8 cellular contexts compared by ENCODE assay signal in the genomic region with DNA sequence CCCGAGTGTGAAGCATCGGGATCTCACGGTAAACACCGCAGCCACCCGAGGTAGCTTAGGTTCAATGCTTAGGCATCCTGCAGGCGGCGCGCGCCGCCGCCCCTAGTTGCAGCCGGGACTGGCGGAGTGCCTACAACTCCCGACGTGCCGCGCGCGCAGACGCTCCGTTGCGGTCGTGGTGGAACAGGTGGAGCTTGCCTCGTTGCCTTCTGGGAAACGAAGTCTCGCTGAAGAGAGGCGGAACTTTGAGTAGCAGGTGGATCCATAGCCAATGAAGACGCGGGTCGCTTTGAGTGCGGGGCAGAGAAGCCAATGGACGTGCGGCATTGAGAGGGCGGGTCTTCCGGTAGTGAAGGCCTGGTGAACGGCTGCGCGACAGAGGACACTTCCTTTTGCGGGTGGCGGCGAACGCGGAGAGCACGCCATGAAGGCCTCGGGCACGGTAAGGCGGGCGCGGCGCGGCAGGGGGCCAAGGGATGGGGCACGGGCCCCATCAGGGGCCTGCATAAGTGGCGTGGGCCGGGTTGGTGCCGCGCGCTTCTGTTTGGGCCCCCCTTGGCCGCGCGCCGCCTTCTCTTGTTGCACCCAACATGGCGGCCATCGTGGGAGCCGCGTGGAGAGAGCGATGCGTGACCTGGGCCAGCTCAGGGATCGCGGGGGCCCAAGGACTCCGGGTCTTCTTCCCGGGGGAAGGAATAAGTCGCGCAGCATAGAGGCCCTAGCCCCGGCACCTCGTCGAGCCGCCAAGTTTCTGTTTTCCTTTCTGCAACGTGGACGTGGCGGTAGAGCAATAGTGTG. TPM values are rescaled to one million over a fixed set of nuclear protein-coding genes. Genes with fewer than 3 reads are reported as not detected.
DNase-seq lines count a peak whose midpoint lies in the region; ATAC-seq and TF ChIP-seq lines count a peak whose summit lies in the region.

A gene (plus strand): TSS at position 378 of the 798 bp plus-strand sequence. CDS start 47 bp downstream, at position 425.

- in situ Hi-C loops in GM13976 (cut with MboI; ENCODE audit: low sequenced_read_pairs, unreplicated experiment), result loop anchor here (10.0 kb wide), 1 partner anchor 65 kb away; no protein-coding TSS in a partner anchor

- H3K27ac ChIP-seq in angular gyrus (ENCODE audit: low read depth, low read length) (peak within 1 kb of the TSS; percentile 75), psoas muscle (peak within 1 kb of the TSS; percentile 99), uterus (peak within 1 kb of the TSS; percentile 87 to 88)

- H3K36me3 Mint-ChIP-seq in T-helper 17 cell (ENCODE audit: low read depth), result peaks cover 2% of the 10 kb centered on the region

- peaks cover 28% of the 10 kb centered on the region for H3K4me1 Mint-ChIP-seq in T-helper 17 cell

- H3K4me1 ChIP-seq in psoas muscle (peaks cover 29% of the 10 kb centered on the region), uterus (peaks cover 0 to 4% of the 10 kb centered on the region in 2 donors)

- ATAC-seq in HG02884 (IDR thresholded peaks at IDR 0.05; ENCODE audit: unreplicated experiment) (peak; percentile 91), T-helper 17 cell (peak; percentile 96), left ventricle myocardium superior (peak; percentile 97), psoas muscle (peak; percentile 90 to 94 (median 92))

- H3K9me3 ChIP-seq in T-helper 17 cell (ENCODE audit: control insufficient read depth, low read length, poor library complexity, severe bottlenecking) (no peaks in the 10 kb centered on the region), psoas muscle (no peaks in the 10 kb centered on the region), uterus (no peaks in the 10 kb centered on the region)

- H3K4me3 ChIP-seq in psoas muscle (peak within 1 kb of the TSS; percentile 98), uterus (peak within 1 kb of the TSS; percentile 78 to 92)

- TF ChIP-seq CTCF in GM13976 (IDR thresholded peaks at IDR 0.05; ENCODE audit: borderline replicate concordance, control extremely low read depth, extremely low read depth, insufficient read depth, missing control alignments) (peak; percentile 82), psoas muscle (IDR thresholded peaks at IDR 0.05) (peak; percentile 71), uterus (IDR thresholded peaks at IDR 0.05) (peak; percentile 85 to 93 (median 88))

- H3K36me3 ChIP-seq in psoas muscle (ENCODE audit: insufficient read depth in 1 of 2, low read depth in 1 of 2) (peaks cover 14 to 41% of the 10 kb centered on the region in 2 donors), uterus (no peaks in the 10 kb centered on the region)

- H3K27me3 ChIP-seq in psoas muscle (ENCODE audit: insufficient read depth in 3 of 3, low read length in 2 of 3) (no peaks in the 10 kb centered on the region), uterus (no peaks in the 10 kb centered on the region)

- no peaks in the 10 kb centered on the region for H3K27me3 Mint-ChIP-seq in T-helper 17 cell

- peak within 1 kb of the TSS; percentile 93 for H3K27ac Mint-ChIP-seq in T-helper 17 cell

- peak within 1 kb of the TSS; percentile 97 for H3K4me3 Mint-ChIP-seq in T-helper 17 cell

- intact Hi-C loops in left ventricle myocardium superior (cut with micrococcal nuclease), result no loop called here
- intact Hi-C loops in psoas muscle (cut with DNase I), result loop anchor here (1.0 to 10.0 kb wide), 4 partner anchors 73 to 205 kb away; a partner anchor contains a TSS
- intact Hi-C loops in uterus (cut with DNase I; ENCODE audit: low total_unique reads), result loop anchor here (10.0 kb wide), 1 partner anchor 135 kb away; no protein-coding TSS in a partner anchor

- WGBS in psoas muscle, 3 donors, result 0% methylated on average over 71 to 80 of the region's 80 CpGs

- DNase-seq in GM13976 (ENCODE audit: low spot score) (peak; percentile 98), NCI-H1694 (lab: John Stamatoyannopoulos, UW) (peak; percentile 96), T-helper 17 cell (peak; percentile 92 to 98 (median 98)), left ventricle myocardium superior (peak; percentile 99), psoas muscle (peak; percentile 98 to 99), uterus (peak; percentile 99)

- peak; percentile 94 to 98 for TF ChIP-seq POLR2A in uterus (IDR thresholded peaks at IDR 0.05)

RNA-seq across cellular contexts. Expression of the gene that starts here (rescaled TPM):
- total RNA-seq in T-helper 17 cell (1,000 to 10,000 TPM; 3,447 to 3,486 TPM), left ventricle myocardium superior (720 TPM), psoas muscle (1,000 to 10,000 TPM; 1,164 to 1,735 (median 1,510) TPM), uterus (1,000 to 10,000 TPM in 3 of 4 donors, 100 to 1,000 TPM in 1; 649 to 2,637 (median 1,942) TPM)
- 1,000 to 10,000 TPM; 2,246 to 3,046 (median 2,399) TPM for polyA plus RNA-seq in psoas muscle

Comparison
In these comparisons a context has a peak if more than half of its experiments do, and no peak if none do; other contexts are left out.
1. Peak in every context shown above with its lines: DNase-seq, ATAC-seq, H3K4me3 ChIP-seq and H3K27ac ChIP-seq.